In genomic region chr9:72315510-72316287, GRCh38 we compare ENCODE assay signal across 8 cellular contexts. TPM values are rescaled to one million over a fixed set of nuclear protein-coding genes. Genes with fewer than 3 reads are reported as not detected.
DNase-seq lines count a peak whose midpoint lies in the region; ATAC-seq, FAIRE-seq and TF ChIP-seq lines count a peak whose summit lies in the region.

No MANE protein-coding gene starts in this region.

- H3K4me1 ChIP-seq in PC-3 (ENCODE audit: insufficient read depth, low read length) (peaks cover 20% of the 10 kb centered on the region), rectal smooth muscle tissue (ENCODE audit: control insufficient read depth, insufficient read depth, low read length) (peaks cover 22% of the 10 kb centered on the region)

- peak; percentile 98 for FAIRE-seq in H54 (lab: Jason Lieb, UNC)
- no peak for FAIRE-seq in GM12892 (lab: Jason Lieb, UNC)

- no peaks in the 10 kb centered on the region for H3F3A ChIP-seq in PC-3 (ENCODE audit: low read length, unreplicated experiment)

- H3K9ac ChIP-seq in PC-3 (ENCODE audit: low read length) (0 out of 2 replicates have a peak overlapping the region, but pooled peaks have one; percentile 23), rectal smooth muscle tissue (ENCODE audit: low read length) (no peak overlapping the region)

- TF ChIP-seq POLR2A in H54 (IDR thresholded peaks at IDR 0.05; ENCODE audit: low read depth, low read length), result no peak
- no peak for TF ChIP-seq POLR2A in GM12892 (IDR thresholded peaks at IDR 0.05; ENCODE audit: low read depth, low read length)

- H3K36me3 ChIP-seq in PC-3 (ENCODE audit: low read depth, low read length) (no peaks in the 10 kb centered on the region), rectal smooth muscle tissue (ENCODE audit: control insufficient read depth, insufficient read depth, low read length) (no peaks in the 10 kb centered on the region)

- H2AFZ ChIP-seq in PC-3 (ENCODE audit: low read length), result peak overlapping the region; percentile 75

- ATAC-seq in PC-3, result peak; percentile 75
- no peak for ATAC-seq in GM18858 (IDR thresholded peaks at IDR 0.05; ENCODE audit: unreplicated experiment)
- ATAC-seq in GM21717 (IDR thresholded peaks at IDR 0.05; ENCODE audit: unreplicated experiment), result no peak

- no peaks in the 10 kb centered on the region for H4K20me1 ChIP-seq in PC-3 (ENCODE audit: low read length)

- peak; percentile 22 for DNase-seq in H54 (ENCODE audit: insufficient read length, low spot score)
- peak; percentile 52 for DNase-seq in PC-3
- DNase-seq in fibroblast of the aortic adventitia (ENCODE audit: low read depth), result peak; percentile 65
- DNase-seq in GM12892 (ENCODE audit: insufficient read length), result no peak
- no peak for DNase-seq in COLO829 (ENCODE audit: low spot score)

- H3K79me2 ChIP-seq in PC-3 (ENCODE audit: low read length), result no peaks in the 10 kb centered on the region

- H3K4me2 ChIP-seq in PC-3 (ENCODE audit: low read length), result peak overlapping the region; percentile 78

- no TSS peak for BruUV-seq in PC-3 (replicated peaks; lab: Mats Ljungman, UMichigan)

- CTCF ChIA-PET in PC-3 (lab: Charles Lee), result interaction anchor here (0.7 kb wide), 1 partner anchor 285 kb away, joined by 3 read pairs; no protein-coding TSS in a partner anchor

- TF ChIP-seq CTCF in PC-3 (conservative IDR thresholded peaks at IDR 0.05; ENCODE audit: low read depth, low read length) (no peak), fibroblast of the aortic adventitia (IDR thresholded peaks at IDR 0.05; ENCODE audit: insufficient read depth, low read length) (no peak)

- no peaks in the 10 kb centered on the region for H3K9me2 ChIP-seq in PC-3 (replicated peaks; ENCODE audit: low read length)

- no peaks in the 10 kb centered on the region for H3K9me3 ChIP-seq in PC-3 (ENCODE audit: low read length)

- peak overlapping the region; percentile 70 for H3K27ac ChIP-seq in PC-3 (ENCODE audit: low read length)
- peak overlapping the region; percentile 73 for H3K27ac ChIP-seq in rectal smooth muscle tissue (ENCODE audit: low read depth, low read length)

- POLR2A ChIA-PET in PC-3 (lab: Charles Lee; ENCODE audit: unreplicated experiment), result interaction anchor here (0.6 kb wide), 2 partner anchors 25 to 836 kb away, joined by 4 to 11 read pairs; partner anchors contain the start of gene ANXA1

- H3K27me3 ChIP-seq in PC-3 (ENCODE audit: low read length) (no peaks in the 10 kb centered on the region), rectal smooth muscle tissue (ENCODE audit: control insufficient read depth, insufficient read depth, low read length) (no peaks in the 10 kb centered on the region)

- intact Hi-C loops in PC-3 (cut with micrococcal nuclease), result loop anchor here (5.0 kb wide), 1 partner anchor 37 kb away; no protein-coding TSS in a partner anchor

- H3K4me3 ChIP-seq in PC-3 (ENCODE audit: low read length), result peak overlapping the region; percentile 47; the same call in 1 of the 2 replicates
- no peak overlapping the region for H3K4me3 ChIP-seq in fibroblast of the aortic adventitia (ENCODE audit: low read depth, low read length)
- peak overlapping the region; percentile 22 for H3K4me3 ChIP-seq in rectal smooth muscle tissue (ENCODE audit: low read length)

RNA-seq across cellular contexts. Expression of gene ZFAND5, which starts 49.3 kb away (rescaled TPM):
- total RNA-seq in PC-3 (2014; rRNA removed) (84.1 and 88.8 TPM in 2 replicates), fibroblast of the aortic adventitia (ENCODE audit: low replicate concordance) (112 and 132 TPM in 2 replicates)
- polyA plus RNA-seq in GM12892 (2012; ENCODE audit: missing spikeins), result 94.7 TPM

Comparison
In these comparisons a context has a peak if more than half of its experiments do, and no peak if none do; other contexts are left out.
1. DNase-seq: peak in H54 (single experiment), PC-3 (single experiment) and fibroblast of the aortic adventitia (single experiment); none in GM12892 (single experiment) and COLO829 (single experiment).